8 cellular contexts compared by ENCODE assay signal in the genomic region with DNA sequence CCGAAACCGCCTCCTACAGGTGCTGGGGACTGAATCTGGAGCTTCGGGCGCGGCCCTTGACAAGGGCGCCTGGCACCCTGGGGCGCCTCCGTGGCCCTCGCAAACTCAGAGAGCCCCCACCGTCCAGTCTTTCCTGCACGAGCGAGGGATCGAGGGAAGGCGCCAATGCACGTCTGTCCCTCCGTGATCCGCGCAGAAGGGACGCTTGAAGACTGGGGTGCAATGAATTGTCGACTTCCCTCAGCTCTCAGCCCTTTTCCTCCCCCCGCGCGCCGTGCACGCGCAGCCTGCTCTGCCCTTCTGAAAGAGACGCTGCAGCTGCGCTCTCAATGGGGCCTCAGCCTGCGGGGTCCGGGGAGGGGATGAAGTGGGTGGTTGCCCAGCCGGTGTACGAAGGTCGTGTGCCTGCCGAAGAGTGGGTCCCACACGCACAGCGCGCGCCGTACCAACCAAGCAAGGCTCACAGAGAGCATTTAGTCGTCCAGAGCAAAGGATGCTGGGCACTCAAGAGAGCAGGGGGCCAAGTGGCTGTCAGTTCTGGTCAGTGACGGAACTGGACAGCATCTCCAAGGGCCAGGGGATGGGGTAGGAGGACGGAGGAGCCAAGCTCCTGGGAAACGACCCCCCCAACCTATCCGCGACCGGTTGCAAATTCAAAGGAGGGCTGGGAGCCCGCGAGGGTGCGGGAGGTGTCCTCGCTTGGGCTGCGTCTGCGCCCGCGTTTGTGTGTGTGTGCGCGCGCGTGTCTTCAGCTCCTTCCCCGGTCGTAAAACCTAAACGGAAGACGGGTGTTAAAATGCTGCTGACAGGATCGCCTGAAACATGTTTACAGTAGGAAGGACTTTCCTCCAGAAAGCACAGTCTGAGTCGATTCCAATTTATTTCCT. TPM values are rescaled to one million over a fixed set of nuclear protein-coding genes. Genes with fewer than 3 reads are reported as not detected.
DNase-seq lines count a peak whose midpoint lies in the region; ATAC-seq and TF ChIP-seq lines count a peak whose summit lies in the region.

No MANE protein-coding gene starts in this region.

- no peaks in the 10 kb centered on the region for H3K27me3 ChIP-seq in testis

- H3K9me3 Mint-ChIP-seq in activated CD4-positive, alpha-beta memory T cell treated with anti-CD3 and anti-CD28 coated beads for 36 hours: no peaks in the 10 kb centered on the region

- in situ Hi-C loops in GM18951 (cut with MboI; ENCODE audit: low sequenced_read_pairs, unreplicated experiment): loop anchor here (10.0 to 25.0 kb wide), 3 partner anchors 376 to 1026 kb away; no protein-coding TSS in a partner anchor

- intact Hi-C loops in activated CD4-positive, alpha-beta memory T cell treated with anti-CD3 and anti-CD28 coated beads for 36 hours (cut with micrococcal nuclease): loop anchor here (2.0 to 10.0 kb wide), 6 partner anchors 149 to 1187 kb away; a partner anchor contains a TSS
- intact Hi-C loops in mucosa of descending colon (cut with DNase I, micrococcal nuclease): loop anchor here (5.0 kb wide), 2 partner anchors 711 to 1026 kb away; no protein-coding TSS in a partner anchor
- intact Hi-C loops in testis (cut with DNase I; ENCODE audit: low total_unique reads): no loop called here

- WGBS in testis, 2 donors: 0 to 1% methylated on average over 37 to 61 of the region's 64 CpGs

- H3K36me3 ChIP-seq in mucosa of descending colon (ENCODE audit: low read depth): no peaks in the 10 kb centered on the region
- no peaks in the 10 kb centered on the region for H3K36me3 ChIP-seq in testis (ENCODE audit: low read depth, missing control alignments)

- TF ChIP-seq POLR2A in GM18951 (IDR thresholded peaks at IDR 0.05; ENCODE audit: extremely low read depth, insufficient read depth, insufficient read length) (peak; percentile 42), testis (IDR thresholded peaks at IDR 0.05) (no peak)

- no peaks in the 10 kb centered on the region for H3K36me3 Mint-ChIP-seq in activated CD4-positive, alpha-beta memory T cell treated with anti-CD3 and anti-CD28 coated beads for 36 hours

- peaks cover 40% of the 10 kb centered on the region for H3K27me3 Mint-ChIP-seq in activated CD4-positive, alpha-beta memory T cell treated with anti-CD3 and anti-CD28 coated beads for 36 hours

- H3K4me1 Mint-ChIP-seq in activated CD4-positive, alpha-beta memory T cell treated with anti-CD3 and anti-CD28 coated beads for 36 hours (ENCODE audit: low read depth): peaks cover 12% of the 10 kb centered on the region

- H3K4me1 ChIP-seq in mucosa of descending colon (ENCODE audit: low read depth) (peaks cover 10% of the 10 kb centered on the region), testis (peaks cover 10% of the 10 kb centered on the region)

- H3K4me3 ChIP-seq in mucosa of descending colon: peak overlapping the region; percentile 23
- H3K4me3 ChIP-seq in testis: peak overlapping the region; percentile 61 to 69

- H3K27ac Mint-ChIP-seq in activated CD4-positive, alpha-beta memory T cell treated with anti-CD3 and anti-CD28 coated beads for 36 hours: no peak overlapping the region

- ATAC-seq in HG03064 (IDR thresholded peaks at IDR 0.05; ENCODE audit: low read depth, unreplicated experiment) (peak; percentile 35), mucosa of descending colon (peak; percentile 60)

- no peak for TF ChIP-seq CTCF in mucosa of descending colon (IDR thresholded peaks at IDR 0.05)
- TF ChIP-seq CTCF in testis (IDR thresholded peaks at IDR 0.05): no peak

- DNase-seq in C1 segment of cervical spinal cord (lab: John Stamatoyannopoulos, UW): peak in 12 of 14 donors; percentile 23 to 89 (median 46)
- DNase-seq in NCI-H2227 (lab: John Stamatoyannopoulos, UW; ENCODE audit: unreplicated experiment): peak; percentile 85
- peak; percentile 42 for DNase-seq in activated CD4-positive, alpha-beta memory T cell treated with anti-CD3 and anti-CD28 coated beads for 36 hours
- DNase-seq in epithelial cell of prostate (ENCODE audit: low read depth, low spot score): no peak
- DNase-seq in mucosa of descending colon: peak; percentile 77 to 80 (median 80)
- DNase-seq in testis: peak; percentile 74

- POLR2A ChIA-PET in activated CD4-positive, alpha-beta memory T cell treated with anti-CD3 and anti-CD28 coated beads for 36 hours (lab: Charles Lee): interaction anchor here (1.4 to 1.6 kb wide), 2 partner anchors 50 to 186 kb away, joined by 4 read pairs; no protein-coding TSS in a partner anchor

- H3K9me3 ChIP-seq in mucosa of descending colon: no peaks in the 10 kb centered on the region
- H3K9me3 ChIP-seq in testis: no peaks in the 10 kb centered on the region

- H3K4me3 Mint-ChIP-seq in activated CD4-positive, alpha-beta memory T cell treated with anti-CD3 and anti-CD28 coated beads for 36 hours: peak overlapping the region; percentile 82

- peak overlapping the region; percentile 90 for H3K27ac ChIP-seq in epithelial cell of prostate
- peak overlapping the region; percentile 79 to 84 for H3K27ac ChIP-seq in testis

- CTCF ChIA-PET in activated CD4-positive, alpha-beta memory T cell treated with anti-CD3 and anti-CD28 coated beads for 36 hours (lab: Charles Lee): interaction anchor here (0.6 to 8.8 kb wide), 12 partner anchors 9 to 1033 kb away, joined by 3 to 107 read pairs (median 6); no protein-coding TSS in a partner anchor

RNA-seq across cellular contexts. Expression of a gene that starts 5.4 kb away (rescaled TPM):
- total RNA-seq in activated CD4-positive, alpha-beta memory T cell treated with anti-CD3 and anti-CD28 coated beads for 36 hours: under 1 TPM; 0.05 to 0.12 TPM
- 10 to 100 TPM; 14.9 to 54.5 (median 26.5) TPM for total RNA-seq in mucosa of descending colon
- 10 to 100 TPM; 42.9 to 43.9 TPM for total RNA-seq in testis
- polyA plus RNA-seq in testis (ENCODE audit: insufficient read depth, low read depth, low replicate concordance): 16.1 TPM

Comparison
In these comparisons a context has a peak if more than half of its experiments do, and no peak if none do; other contexts are left out.
1. RNA of a gene that starts 5.4 kb away (total RNA-seq): 42.9 to 43.9 TPM in testis and 14.9 to 54.5 TPM in mucosa of descending colon; 0.05 to 0.12 TPM in activated CD4-positive, alpha-beta memory T cell treated with anti-CD3 and anti-CD28 coated beads for 36 hours; every median in the first group is over 10 times any median in the second.